ENCODE assay signal across 7 cellular contexts in genomic region chr2:234792096-234792495, GRCh38.
DNase-seq lines count a peak whose midpoint lies in the region; ATAC-seq, FAIRE-seq and TF ChIP-seq lines count a peak whose summit lies in the region.
"Not testable (repeated sequence)": the region's sequence is repeated elsewhere in the genome, so short reads cannot be mapped to it uniquely, and the experiment has no call there.

No MANE protein-coding gene starts in this region.

- not testable (repeated sequence) for H4K20me1 ChIP-seq in H1 (replicated peaks in 1 of 2; ENCODE audit: control insufficient read depth in 1 of 2, insufficient read depth in 2 of 2, low read length in 2 of 2); neural progenitor cell (ENCODE audit: low read depth); smooth muscle cell (ENCODE audit: low read depth)

- H4K5ac ChIP-seq in H1 (ENCODE audit: insufficient read length, low read depth, low read length) = not testable (repeated sequence)

- H3K4me1 Mint-ChIP-seq in WTC11 = peaks cover 38% of the 10 kb centered on the region
- H3K4me1 Mint-ChIP-seq in neural progenitor cell = peaks cover 67% of the 10 kb centered on the region

- H3K23ac ChIP-seq in H1 (ENCODE audit: insufficient read length); mesenchymal stem cell (ENCODE audit: low read length in 2 of 2): not testable (repeated sequence)

- H3K27me3 Mint-ChIP-seq in WTC11 (ENCODE audit: low read depth) = peaks cover 19% of the 10 kb centered on the region
- H3K27me3 Mint-ChIP-seq in neural progenitor cell (ENCODE audit: insufficient read depth, low read depth) = peaks cover 16% of the 10 kb centered on the region

- not testable (repeated sequence) for H4K8ac ChIP-seq in H1 (ENCODE audit: extremely low read depth, insufficient read depth, low read length)
- peak overlapping the region; percentile 21 for H4K8ac ChIP-seq in mesenchymal stem cell (ENCODE audit: low read length)

- not testable (repeated sequence) for H3K18ac ChIP-seq in H1 (ENCODE audit: extremely low read depth, low read length); mesenchymal stem cell (ENCODE audit: low read depth in 1 of 2, low read length in 2 of 2)

- ATAC-seq in WTC11 = peak; percentile 39

- H3K36me3 Mint-ChIP-seq in WTC11, neural progenitor cell: not testable (repeated sequence)

- H2BK20ac ChIP-seq in H1 (ENCODE audit: low read length) = 0 out of 2 replicates have a peak overlapping the region, but pooled peaks have one; percentile 9

- FAIRE-seq in H1 (lab: Jason Lieb, UNC) = not testable (repeated sequence)

- not testable (repeated sequence) for H3K27me3 ChIP-seq in H1 (replicated peaks in 1 of 4; ENCODE audit: control insufficient read depth in 3 of 4, extremely low read depth in 1 of 4, insufficient read depth in 3 of 4, low read length in 3 of 4); mesenchymal stem cell (ENCODE audit: control insufficient read depth in 1 of 2, insufficient read depth in 1 of 2, low read length in 2 of 2); neural progenitor cell; smooth muscle cell (ENCODE audit: low read depth)

- not testable (repeated sequence) for TF ChIP-seq EP300 in H1 (IDR thresholded peaks at IDR 0.05; ENCODE audit: borderline replicate concordance in 1 of 2, low read depth in 2 of 2, low read length in 2 of 2)

- not testable (repeated sequence) for H3K4me2 ChIP-seq in H1 (ENCODE audit: insufficient read depth in 1 of 2, low read depth in 2 of 2, low read length in 2 of 2); mesenchymal stem cell (ENCODE audit: low read length, poor library complexity, severe bottlenecking); smooth muscle cell
- peak overlapping the region; percentile 58 for H3K4me2 ChIP-seq in neural progenitor cell

- not testable (repeated sequence) for H3K14ac ChIP-seq in H1 (ENCODE audit: insufficient read length); mesenchymal stem cell (ENCODE audit: low read length in 2 of 2)

- not testable (repeated sequence) for H3K27ac Mint-ChIP-seq in WTC11
- H3K27ac Mint-ChIP-seq in neural progenitor cell = peak overlapping the region; percentile 3

- H3K4me3 Mint-ChIP-seq in WTC11, neural progenitor cell: not testable (repeated sequence)

- not testable (repeated sequence) for H3K27ac ChIP-seq in H1 (ENCODE audit: low read depth, low read length); neural progenitor cell
- H3K27ac ChIP-seq in mesenchymal stem cell (ENCODE audit: low read length, poor library complexity, severe bottlenecking) = peak overlapping the region; percentile 90
- H3K27ac ChIP-seq in smooth muscle cell (ENCODE audit: low read depth) = peak overlapping the region; percentile 87

- peak; percentile 44 for DNase-seq in Daoy (ENCODE audit: low read depth)
- DNase-seq in NCI-H2227 (lab: John Stamatoyannopoulos, UW; ENCODE audit: unreplicated experiment) = peak; percentile 12
- DNase-seq in WTC11 (ENCODE audit: low spot score); H1 (ENCODE audit: low read depth in 1 of 2, low spot score in 2 of 2); mesenchymal stem cell; neural progenitor cell (ENCODE audit: low spot score); smooth muscle cell (lab: John Stamatoyannopoulos, UW; ENCODE audit: unreplicated experiment): not testable (repeated sequence)

- H3K4me3 ChIP-seq in H1 (ENCODE audit: extremely low read depth in 1 of 4, insufficient read depth in 2 of 4, low read depth in 3 of 4, low read length in 4 of 4); mesenchymal stem cell (ENCODE audit: insufficient read depth in 1 of 2, low read depth in 1 of 2, low read length in 2 of 2); neural progenitor cell; smooth muscle cell: not testable (repeated sequence)

- H2BK12ac ChIP-seq in H1 (ENCODE audit: low read depth, low read length) = not testable (repeated sequence)
- H2BK12ac ChIP-seq in mesenchymal stem cell (ENCODE audit: low read length in 2 of 2) = peak overlapping the region in 1 of 2 experiments; percentile 35

- not testable (repeated sequence) for H3K36me3 ChIP-seq in H1 (ENCODE audit: control insufficient read depth in 2 of 4, insufficient read depth in 4 of 4, low read length in 3 of 4); mesenchymal stem cell (ENCODE audit: control insufficient read depth in 1 of 2, insufficient read depth in 2 of 2, low read depth in 1 of 2, low read length in 2 of 2); neural progenitor cell; smooth muscle cell (ENCODE audit: low read depth)

- not testable (repeated sequence) for H3K9me3 ChIP-seq in H1 (ENCODE audit: insufficient read depth in 2 of 2, low read depth in 1 of 2, low read length in 1 of 2); mesenchymal stem cell (ENCODE audit: control insufficient read depth, low read length); neural progenitor cell (ENCODE audit: low read depth); smooth muscle cell (replicated peaks; ENCODE audit: low read depth)

- H3K4ac ChIP-seq in H1 (replicated peaks; ENCODE audit: insufficient read length, low read depth, low read length) = not testable (repeated sequence)
- peak overlapping the region in 1 of 2 experiments; percentile 17 for H3K4ac ChIP-seq in mesenchymal stem cell (ENCODE audit: low read depth in 1 of 2, low read length in 2 of 2)

- not testable (repeated sequence) for H3K9ac ChIP-seq in H1 (replicated peaks in 1 of 4; ENCODE audit: extremely low read depth in 1 of 4, low read depth in 3 of 4, low read length in 3 of 4); mesenchymal stem cell (ENCODE audit: low read length); neural progenitor cell
- H3K9ac ChIP-seq in smooth muscle cell (ENCODE audit: low read depth) = peak overlapping the region; percentile 61

- POLR2A ChIA-PET in WTC11 (lab: Charles Lee); H1 (lab: Charles Lee; ENCODE audit: partially characterized antibody): not testable (repeated sequence)

- H3K79me2 ChIP-seq in H1 (ENCODE audit: control insufficient read depth in 1 of 2, insufficient read depth in 2 of 2, low read length in 2 of 2); neural progenitor cell (ENCODE audit: low read depth); smooth muscle cell (ENCODE audit: low read depth): not testable (repeated sequence)

- CTCF ChIA-PET in WTC11 (lab: Charles Lee) = interaction anchor here (0.5 to 1.5 kb wide), 2 partner anchors 121 to 247 kb away, joined by 3 read pairs; no protein-coding TSS in a partner anchor
- CTCF ChIA-PET in H1 (lab: Charles Lee; ENCODE audit: partially characterized antibody) = interaction anchor here (0.7 to 1.6 kb wide), 4 partner anchors 19 to 236 kb away, joined by 3 to 4 read pairs (median 3); no protein-coding TSS in a partner anchor

- not testable (repeated sequence) for H3K79me1 ChIP-seq in H1 (ENCODE audit: low read depth, low read length); mesenchymal stem cell (replicated peaks; ENCODE audit: low read length, poor library complexity, severe bottlenecking)

- not testable (repeated sequence) for H3K23me2 ChIP-seq in H1 (ENCODE audit: low read depth, low read length)

- H3K4me1 ChIP-seq in H1 (replicated peaks in 1 of 4; ENCODE audit: control insufficient read depth in 3 of 4, insufficient read depth in 4 of 4, low read length in 3 of 4) = not testable (repeated sequence)
- peaks cover 14% of the 10 kb centered on the region for H3K4me1 ChIP-seq in mesenchymal stem cell (ENCODE audit: control insufficient read depth, insufficient read depth, low read depth, low read length)
- peaks cover 16% of the 10 kb centered on the region for H3K4me1 ChIP-seq in neural progenitor cell
- peaks cover 13% of the 10 kb centered on the region for H3K4me1 ChIP-seq in smooth muscle cell (ENCODE audit: low read depth)

- not testable (repeated sequence) for TF ChIP-seq CTCF in WTC11 (IDR thresholded peaks at IDR 0.05); H1 (IDR thresholded peaks at IDR 0.05; ENCODE audit: control extremely low read depth in 1 of 3, insufficient read depth in 1 of 3, low read depth in 1 of 3, low read length in 3 of 3); neural progenitor cell (IDR thresholded peaks at IDR 0.05); smooth muscle cell (IDR thresholded peaks at IDR 0.05; ENCODE audit: borderline replicate concordance, insufficient read depth, poor library complexity, severe bottlenecking)

- not testable (repeated sequence) for H2AFZ ChIP-seq in H1 (ENCODE audit: low read length); mesenchymal stem cell (ENCODE audit: low read depth, low read length); neural progenitor cell (replicated peaks); smooth muscle cell (ENCODE audit: low read depth)

- not testable (repeated sequence) for H2AK5ac ChIP-seq in H1 (ENCODE audit: low read depth, low read length); mesenchymal stem cell (ENCODE audit: low read length, severe bottlenecking)

- H3K56ac ChIP-seq in H1 (replicated peaks; ENCODE audit: insufficient read length, low read depth, low read length) = not testable (repeated sequence)

- not testable (repeated sequence) for TF ChIP-seq RAD21 in H1 (IDR thresholded peaks at IDR 0.05 in 1 of 2, conservative IDR thresholded peaks at IDR 0.05 in 1 of 2; ENCODE audit: low read depth in 2 of 2, low read length in 2 of 2)

- H4K91ac ChIP-seq in H1 (replicated peaks; ENCODE audit: insufficient read length, low read length); mesenchymal stem cell (ENCODE audit: low read length): not testable (repeated sequence)

- H3F3A ChIP-seq in neural progenitor cell (ENCODE audit: low read depth); smooth muscle cell (ENCODE audit: low read depth): not testable (repeated sequence)

- not testable (repeated sequence) for H2BK120ac ChIP-seq in H1 (replicated peaks; ENCODE audit: low read depth, low read length); mesenchymal stem cell (ENCODE audit: low read depth, low read length)

- H2BK5ac ChIP-seq in H1 (ENCODE audit: low read depth, low read length); mesenchymal stem cell (ENCODE audit: low read depth, low read length, poor library complexity, severe bottlenecking): not testable (repeated sequence)

- not testable (repeated sequence) for TF ChIP-seq POLR2A in H1 (IDR thresholded peaks at IDR 0.05; ENCODE audit: control extremely low read depth in 1 of 2, low read depth in 2 of 2, low read length in 2 of 2)

- WGBS in H1 (ENCODE audit: extremely low coverage in 1 of 2, insufficient coverage in 1 of 2, insufficient read length in 1 of 2, insufficient replicate concordance in 2 of 2, low coverage in 1 of 2, low lambda C conversion rate in 2 of 2, missing lambda C conversion rate in 1 of 2), 2 experiments = 93% methylated on average over 6 of the region's 8 CpGs; no CpG with 5 or more reads in 1 of the 2 experiments
- 100% methylated on average over 3 of the region's 8 CpGs for WGBS in mesenchymal stem cell
- 84% methylated on average over 8 of the region's 8 CpGs for WGBS in smooth muscle cell (ENCODE audit: low lambda C conversion rate)

- not testable (repeated sequence) for H3K9me3 Mint-ChIP-seq in WTC11, neural progenitor cell

- H2BK15ac ChIP-seq in H1 (ENCODE audit: low read length) = 0 out of 2 replicates have a peak overlapping the region, but pooled peaks have one; percentile 38
- H2BK15ac ChIP-seq in mesenchymal stem cell (ENCODE audit: low read depth, poor library complexity, severe bottlenecking) = not testable (repeated sequence)
